In genomic region chr20:46631212-46631869, GRCh38 we compare ENCODE assay signal across 12 cellular contexts. TPM values are rescaled to one million over a fixed set of nuclear protein-coding genes. Genes with fewer than 3 reads are reported as not detected.
DNase-seq lines count a peak whose midpoint lies in the region; ATAC-seq and TF ChIP-seq lines count a peak whose summit lies in the region.
"Had no signal": no experiment of that assay in that cellular context is flagged by ENCODE, and none has a peak within 500 bp of the region (broad histone marks: within the 10 kb centered on the region; RNA-seq: fewer than 3 reads in every experiment).

No MANE protein-coding gene starts in this region.

- H3K79me2 ChIP-seq in mammary epithelial cell (ENCODE audit: insufficient read depth, low read length) = no peaks in the 10 kb centered on the region

- H4K20me1 ChIP-seq in mammary epithelial cell (ENCODE audit: insufficient read depth, low read length) = no peaks in the 10 kb centered on the region

- in situ Hi-C loops in mammary epithelial cell (cut with MboI; ENCODE audit: low sequenced_read_pairs in 2 of 2) = no loop called here

- no peak overlapping the region for H3K27ac ChIP-seq in mammary epithelial cell (ENCODE audit: insufficient read depth, low read depth, low read length)
- H3K27ac ChIP-seq in SJCRH30 = no peak overlapping the region
- H3K27ac ChIP-seq: KMS-11, prostate gland had no signal

- H2AFZ ChIP-seq in mammary epithelial cell (ENCODE audit: low read depth, low read length) = no peak overlapping the region

- no peak overlapping the region for H3K9ac ChIP-seq in mammary epithelial cell (ENCODE audit: insufficient read depth, low read length)
- H3K9ac ChIP-seq: KMS-11 had no signal

- no peaks in the 10 kb centered on the region for H3K9me3 ChIP-seq in mammary epithelial cell (replicated peaks; ENCODE audit: insufficient read depth, low read length)
- H3K9me3 ChIP-seq in SJCRH30 (replicated peaks) = no peaks in the 10 kb centered on the region
- H3K9me3 ChIP-seq: prostate gland had no signal

- BruUV-seq in mammary epithelial cell (replicated peaks; lab: Mats Ljungman, UMichigan) = no TSS peak

- H3K4me3 ChIP-seq in mammary epithelial cell (replicated peaks in 1 of 3; ENCODE audit: insufficient read depth in 1 of 3, low read depth in 2 of 3, low read length in 3 of 3) (no peak overlapping the region), SJCRH30 (no peak overlapping the region)
- H3K4me3 ChIP-seq: prostate gland had no signal

- H3K4me2 ChIP-seq in mammary epithelial cell (ENCODE audit: insufficient read depth, low read depth, low read length) = no peak overlapping the region
- H3K4me2 ChIP-seq: KMS-11 had no signal

- TF ChIP-seq CTCF in mammary epithelial cell (conservative IDR thresholded peaks at IDR 0.05 in 1 of 2, IDR thresholded peaks at IDR 0.05 in 1 of 2; ENCODE audit: extremely low read depth in 1 of 2, insufficient read depth in 1 of 2, low read depth in 1 of 2, low read length in 2 of 2) = no peak

- ATAC-seq in Right ventricle myocardium superior (ENCODE audit: poor library complexity) = no peak
- ATAC-seq: activated CD4-positive, CD25-positive, alpha-beta regulatory T cell treated with anti-CD3 and anti-CD28 coated beads, Interleukin-2, amount 50 U/mL, for 24 hours had no signal

- DNase-seq in EH (ENCODE audit: low read depth) = peak; percentile 37
- peak; percentile 97 for DNase-seq in NOMO-1 treated with DMSO at 0.1 percent for 48 hours (lab: John Stamatoyannopoulos, UW; ENCODE audit: unreplicated experiment)
- DNase-seq in mammary epithelial cell = peak; percentile 26
- DNase-seq in medulla oblongata (ENCODE audit: extremely low spot score) = peak; percentile 23
- DNase-seq in Right ventricle myocardium superior = no peak
- no peak for DNase-seq in DMS 273 treated with DMSO at 0.1 percent for 48 hours (lab: John Stamatoyannopoulos, UW)
- no peak for DNase-seq in SJCRH30
- no peak for DNase-seq in iPS-NIHi11 (ENCODE audit: low spot score)
- DNase-seq: islet precursor cell had no signal

- H3K4me1 ChIP-seq in mammary epithelial cell (ENCODE audit: insufficient read depth, low read length) = no peaks in the 10 kb centered on the region
- H3K4me1 ChIP-seq in SJCRH30 = no peaks in the 10 kb centered on the region
- H3K4me1 ChIP-seq: prostate gland had no signal

- H3K36me3 ChIP-seq in mammary epithelial cell (ENCODE audit: insufficient read depth, low read length) = no peaks in the 10 kb centered on the region
- H3K36me3 ChIP-seq in SJCRH30 = no peaks in the 10 kb centered on the region
- H3K36me3 ChIP-seq: prostate gland had no signal

- CTCF ChIA-PET in mammary epithelial cell (lab: Charles Lee; ENCODE audit: low non-redundant PET) = no interaction called here

- dilution Hi-C loops in mammary epithelial cell (cut with HindIII; ENCODE audit: low sequenced_read_pairs) = no loop called here

- 93% methylated on average over 8 of the region's 8 CpGs for WGBS in mammary epithelial cell (ENCODE audit: low coverage, missing lambda C conversion rate)

- intact Hi-C loops in mammary epithelial cell (cut with micrococcal nuclease) = no loop called here
- intact Hi-C loops in Right ventricle myocardium superior (cut with DNase I) = no loop called here

- H3K27me3 ChIP-seq in mammary epithelial cell (ENCODE audit: insufficient read depth, low read length) (no peaks in the 10 kb centered on the region), SJCRH30 (no peaks in the 10 kb centered on the region; the same call in 1 of the 2 replicates)

RNA-seq across cellular contexts. Expression of gene SLC13A3, which starts 19.9 kb away (rescaled TPM):
- 1 to 10 TPM; 2.8 to 3.7 TPM for total RNA-seq in mammary epithelial cell
- 1.8 TPM for polyA plus RNA-seq in mammary epithelial cell
- 10.6 TPM for polyA minus RNA-seq in mammary epithelial cell
- total RNA-seq in Right ventricle myocardium superior = 0.30 TPM
- total RNA-seq in SJCRH30 (2014; rRNA removed; shearing (Covaris generic)) = not detected in 2 replicates

RNA-seq across cellular contexts. Expression of gene TP53RK, which starts 57.9 kb away (rescaled TPM):
- 10 to 100 TPM; 14.4 to 18.7 TPM for total RNA-seq in mammary epithelial cell
- 9.1 TPM for polyA plus RNA-seq in mammary epithelial cell
- 15.0 TPM for polyA minus RNA-seq in mammary epithelial cell
- total RNA-seq in Right ventricle myocardium superior = 5.0 TPM
- 41.5 and 45.4 TPM in 2 replicates for total RNA-seq in SJCRH30 (2014; rRNA removed; shearing (Covaris generic))

Comparison
In these comparisons a context has a peak if more than half of its experiments do, and no peak if none do; other contexts are left out.
1. DNase-seq: peak in EH (single experiment), NOMO-1 treated with DMSO at 0.1 percent for 48 hours (single experiment), mammary epithelial cell (single experiment) and medulla oblongata (single experiment); none in Right ventricle myocardium superior (single experiment), DMS 273 treated with DMSO at 0.1 percent for 48 hours (single experiment), SJCRH30 (0 of 2) and iPS-NIHi11 (single experiment).